In genomic region chr16:3035972-3036725, GRCh38 we compare ENCODE assay signal across 10 cellular contexts. TPM values are rescaled to one million over a fixed set of nuclear protein-coding genes. Genes with fewer than 3 reads are reported as not detected.
DNase-seq lines count a peak whose midpoint lies in the region; TF ChIP-seq lines count a peak whose summit lies in the region.
"Had no signal": no experiment of that assay in that cellular context is flagged by ENCODE, and none has a peak within 500 bp of the region (broad histone marks: within the 10 kb centered on the region; RNA-seq: fewer than 3 reads in every experiment).

No MANE protein-coding gene starts in this region.

- peaks cover 59 to 69% of the 10 kb centered on the region in 2 experiments for H3K4me1 ChIP-seq in neutrophil (ENCODE audit: control insufficient read depth in 1 of 2, insufficient read depth in 1 of 2, low read depth in 1 of 2, low read length in 1 of 2)

- H3K4me3 ChIP-seq in coronary artery (peak overlapping the region; percentile 44), neutrophil (ENCODE audit: low read depth in 1 of 2, low read length in 1 of 2) (peak overlapping the region; percentile 54 to 69)

- H3K9me3 ChIP-seq in neutrophil, result no peaks in the 10 kb centered on the region
- H3K9me3 ChIP-seq: heart left ventricle, right atrium auricular region had no signal

- TF ChIP-seq CTCF in coronary artery (IDR thresholded peaks at IDR 0.05) (no peak), neutrophil (IDR thresholded peaks at IDR 0.05) (no peak)

- peaks cover 93% of the 10 kb centered on the region for H3K27me3 ChIP-seq in neutrophil

- H3K36me3 ChIP-seq in neutrophil, result peaks cover 11% of the 10 kb centered on the region
- H3K36me3 ChIP-seq: heart left ventricle, right atrium auricular region had no signal

- no peak overlapping the region for H3K27ac ChIP-seq in coronary artery
- H3K27ac ChIP-seq in neutrophil, result peak overlapping the region; percentile 13
- H3K27ac ChIP-seq: heart left ventricle, right atrium auricular region had no signal

- DNase-seq in HT-29 (ENCODE audit: low spot score) (peak; percentile 50), coronary artery (ENCODE audit: low spot score) (no peak), C1 segment of cervical spinal cord (lab: John Stamatoyannopoulos, UW) (no peak), NCI-H2227 treated with DMSO at 0.1 percent for 48 hours (lab: John Stamatoyannopoulos, UW) (no peak), globus pallidus (ENCODE audit: low spot score) (no peak)
- DNase-seq: activated CD4-positive, alpha-beta T cell treated with anti-CD3 and anti-CD28 coated beads, Interleukin-2, amount 50 U/mL, for 1 hour; NCI-H187 had no signal

RNA-seq across cellular contexts. Expression of gene BICDL2, which starts 0.6 kb away (rescaled TPM):
- total RNA-seq in HT-29 (2014; rRNA removed; shearing (Covaris generic)), result 40.5 and 50.1 TPM in 2 replicates
- total RNA-seq: heart left ventricle had no signal

RNA-seq across cellular contexts. Expression of gene MMP25, which starts 10.2 kb away (rescaled TPM):
- total RNA-seq in HT-29 (2014; rRNA removed; shearing (Covaris generic)), result 0.05 TPM in 1 of 2 replicates, not detected in the other

RNA-seq across cellular contexts. Expression of gene THOC6, which starts 12.3 kb away (rescaled TPM):
- total RNA-seq in HT-29 (2014; rRNA removed; shearing (Covaris generic)), result 54.9 and 58.5 TPM in 2 replicates

RNA-seq across cellular contexts. Expression of gene HCFC1R1, which starts 12.4 kb away (rescaled TPM):
- total RNA-seq in HT-29 (2014; rRNA removed; shearing (Covaris generic)), result 32.0 and 39.4 TPM in 2 replicates

RNA-seq across cellular contexts. Expression of gene TNFRSF12A, which starts 16.0 kb away (rescaled TPM):
- total RNA-seq in HT-29 (2014; rRNA removed; shearing (Covaris generic)), result 709 and 783 TPM in 2 replicates
